Comparison of ENCODE assay signal across 19 cellular contexts in genomic region chr7:155576416-155576815, GRCh38. TPM values are rescaled to one million over a fixed set of nuclear protein-coding genes. Genes with fewer than 3 reads are reported as not detected.
DNase-seq lines count a peak whose midpoint lies in the region; ATAC-seq, FAIRE-seq and TF ChIP-seq lines count a peak whose summit lies in the region.
"Had no signal": no experiment of that assay in that cellular context is flagged by ENCODE, and none has a peak within 500 bp of the region (broad histone marks: within the 10 kb centered on the region; RNA-seq: fewer than 3 reads in every experiment).

No MANE protein-coding gene starts in this region.

- H3K27ac ChIP-seq in HepG2 (ENCODE audit: extremely low read length, insufficient read depth, low read length) (no peak overlapping the region), right lobe of liver (no peak overlapping the region), esophagus squamous epithelium (peak overlapping the region in 1 of 4 donors; percentile 40), osteoblast (ENCODE audit: low read depth, low read length) (no peak overlapping the region)
- H3K27ac ChIP-seq: A549 had no signal

- no peak overlapping the region for H2AFZ ChIP-seq in HepG2 (ENCODE audit: low read length)
- no peak overlapping the region for H2AFZ ChIP-seq in osteoblast (ENCODE audit: low read length)

- ATAC-seq in HepG2, result peak; percentile 21; the same call in 1 of the 3 replicates
- no peak for ATAC-seq in right lobe of liver
- ATAC-seq: GM12878 had no signal

- in situ Hi-C loops in HepG2 (cut with HindIII; ENCODE audit: extremely low pct_ligation_motif_present, low pct_unique_long_range_greater_than_20kb), result no loop called here

- TF ChIP-seq EP300 in HepG2 (IDR thresholded peaks at IDR 0.05; ENCODE audit: low read depth in 2 of 2, low read length in 2 of 2) (no peak), HepG2 (CRISPR knock-in tag; IDR thresholded peaks at IDR 0.05; ENCODE audit: borderline replicate concordance) (no peak)

- DNase-seq in HepG2 (ENCODE audit: low spot score) (no peak), right lobe of liver (no peak), esophagus squamous epithelium (lab: John Stamatoyannopoulos, UW) (no peak), osteoblast (ENCODE audit: insufficient read length, low spot score, missing footprints) (peak; percentile 71), NCI-H1417 (lab: John Stamatoyannopoulos, UW) (no peak)
- no peak for DNase-seq in activated CD4-positive, alpha-beta T cell treated with anti-CD3 and anti-CD28 coated beads, Interleukin-2, amount 50 U/mL, for 48 hours
- DNase-seq in activated CD4-positive, CD25-positive, alpha-beta regulatory T cell treated with anti-CD3 and anti-CD28 coated beads, Interleukin-2, amount 50 U/mL, for 72 hours, result no peak
- DNase-seq: CD4-positive, CD25-positive, alpha-beta regulatory T cell; DMS79; MM.1S; NCI-H1105; NCI-H187; NCI-H446 treated with DMSO at 0.1 percent for 48 hours; NCI-H82 had no signal

- TF ChIP-seq POLR2A in HepG2 (IDR thresholded peaks at IDR 0.05; ENCODE audit: insufficient read depth in 1 of 2, low read depth in 2 of 2, low read length in 2 of 2) (no peak), right lobe of liver (IDR thresholded peaks at IDR 0.05) (no peak), esophagus squamous epithelium (IDR thresholded peaks at IDR 0.05) (no peak)

- 14% methylated on average over 18 of the region's 20 CpGs for WGBS in HepG2 (ENCODE audit: low lambda C conversion rate)
- 75% methylated on average over 12 of the region's 20 CpGs for WGBS in right lobe of liver (ENCODE audit: insufficient coverage, low coverage, low lambda C conversion rate, missing lambda C conversion rate)
- WGBS in esophagus squamous epithelium, 2 donors, result 51 to 59% methylated on average over 12 to 20 of the region's 20 CpGs

- no peak for FAIRE-seq in HepG2 (lab: Jason Lieb, UNC)
- FAIRE-seq: A549, GM12878, RCC 7860 had no signal

- H3K79me2 ChIP-seq in HepG2 (ENCODE audit: insufficient read depth, low read length), result no peaks in the 10 kb centered on the region
- no peaks in the 10 kb centered on the region for H3K79me2 ChIP-seq in osteoblast (ENCODE audit: insufficient read depth, low read length)

- TF ChIP-seq RAD21 in HepG2 (CRISPR knock-in tag; IDR thresholded peaks at IDR 0.05), result no peak

- intact Hi-C loops in HepG2 (cut with micrococcal nuclease; ENCODE audit: unreplicated experiment), result no loop called here
- intact Hi-C loops in right lobe of liver (cut with DNase I), result no loop called here
- intact Hi-C loops in esophagus squamous epithelium (cut with DNase I), result no loop called here

- no peaks in the 10 kb centered on the region for H3K9me3 ChIP-seq in HepG2 (ENCODE audit: low read length)
- no peaks in the 10 kb centered on the region for H3K9me3 ChIP-seq in right lobe of liver
- H3K9me3 ChIP-seq in esophagus squamous epithelium, result no peaks in the 10 kb centered on the region
- H3K9me3 ChIP-seq in osteoblast (ENCODE audit: low read depth, low read length), result no peaks in the 10 kb centered on the region
- H3K9me3 ChIP-seq: A549, HAP-1 had no signal

- H3K9ac ChIP-seq in HepG2 (ENCODE audit: insufficient read depth, low read depth, low read length), result no peak overlapping the region

- no peaks in the 10 kb centered on the region for H3K36me3 ChIP-seq in HepG2 (replicated peaks in 1 of 2; ENCODE audit: control insufficient read depth in 1 of 2, insufficient read depth in 2 of 2, low read length in 2 of 2)
- H3K36me3 ChIP-seq in right lobe of liver, result no peaks in the 10 kb centered on the region
- H3K36me3 ChIP-seq in esophagus squamous epithelium, result no peaks in the 10 kb centered on the region
- H3K36me3 ChIP-seq in osteoblast (ENCODE audit: insufficient read depth, low read length), result no peaks in the 10 kb centered on the region
- H3K36me3 ChIP-seq: HAP-1 had no signal

- TF ChIP-seq CTCF in HepG2 (CRISPR knock-in tag; IDR thresholded peaks at IDR 0.05), result no peak
- TF ChIP-seq CTCF in right lobe of liver (IDR thresholded peaks at IDR 0.05), result no peak
- TF ChIP-seq CTCF in esophagus squamous epithelium (IDR thresholded peaks at IDR 0.05), result no peak
- TF ChIP-seq CTCF in osteoblast (IDR thresholded peaks at IDR 0.05; ENCODE audit: extremely low read depth, low read depth, low read length), result no peak

- peak overlapping the region in 2 of 3 experiments; percentile 23 to 35; a peak in 2 of 6 replicates for H3K4me3 ChIP-seq in HepG2 (replicated peaks in 1 of 3; ENCODE audit: insufficient read depth in 1 of 3, low read depth in 2 of 3, low read length in 3 of 3)
- H3K4me3 ChIP-seq in right lobe of liver, result no peak overlapping the region
- H3K4me3 ChIP-seq in esophagus squamous epithelium, result peak overlapping the region in 3 of 4 donors; percentile 2 to 21 (median 13)
- no peak overlapping the region for H3K4me3 ChIP-seq in osteoblast (ENCODE audit: insufficient read depth, low read length)
- H3K4me3 ChIP-seq: A549, GM12878, HAP-1 had no signal

- peaks cover 19% of the 10 kb centered on the region for H3K4me1 ChIP-seq in HepG2 (ENCODE audit: insufficient read depth, low read length)
- no peaks in the 10 kb centered on the region for H3K4me1 ChIP-seq in right lobe of liver
- peaks cover 0 to 5% (median 0%) of the 10 kb centered on the region in 3 donors for H3K4me1 ChIP-seq in esophagus squamous epithelium
- H3K4me1 ChIP-seq in osteoblast (ENCODE audit: insufficient read depth, low read length), result no peaks in the 10 kb centered on the region
- H3K4me1 ChIP-seq: A549, HAP-1 had no signal

- peaks cover 4 to 70% of the 10 kb centered on the region in 2 experiments for H3K27me3 ChIP-seq in HepG2 (ENCODE audit: control insufficient read depth in 1 of 2, insufficient read depth in 2 of 2, low read length in 2 of 2)
- no peaks in the 10 kb centered on the region for H3K27me3 ChIP-seq in right lobe of liver
- peaks cover 0 to 59% (median 0%) of the 10 kb centered on the region in 4 donors for H3K27me3 ChIP-seq in esophagus squamous epithelium
- H3K27me3 ChIP-seq in osteoblast (ENCODE audit: insufficient read depth, low read length), result no peaks in the 10 kb centered on the region

- CTCF ChIA-PET in HepG2 (lab: Yijun Ruan, JAX; ENCODE audit: low intra/inter-chr PET ratio, low total read pairs), result no interaction called here

- BruUV-seq in HepG2 (replicated peaks; lab: Mats Ljungman, UMichigan), result no TSS peak

- H3K4me2 ChIP-seq in HepG2 (ENCODE audit: low read depth, low read length) (peak overlapping the region; percentile 40), osteoblast (ENCODE audit: insufficient read depth, low read length) (no peak overlapping the region)
- H3K4me2 ChIP-seq: A549 had no signal

- H4K20me1 ChIP-seq in HepG2 (ENCODE audit: insufficient read depth, low read length) (no peaks in the 10 kb centered on the region), osteoblast (ENCODE audit: insufficient read depth, low read length) (no peaks in the 10 kb centered on the region)

- POLR2A ChIA-PET in HepG2 (lab: Yijun Ruan, JAX), result no interaction called here

TF ChIP-seq in HepG2, 621 proteins besides CTCF, POLR2A, EP300 and RAD21:
- peak; percentile 74 for TF ChIP-seq BHLHE40 (IDR thresholded peaks at IDR 0.05; ENCODE audit: low read length)
- TF ChIP-seq YY1 (IDR thresholded peaks at IDR 0.05; ENCODE audit: insufficient read depth, insufficient replicate concordance, low read depth, low read length), result no peak
- TF ChIP-seq EZH2 (conservative IDR thresholded peaks at IDR 0.05; ENCODE audit: low read depth, low read length), result peak; percentile 77; the same call in 1 of the 2 replicates

RNA-seq across cellular contexts. Expression of gene CNPY1, which starts 30.1 kb away (rescaled TPM):
- total RNA-seq in HepG2 (2016; rRNA removed; fragmentation: Illumina TruSeq; extraction: Trizol) (not detected in 2 replicates), right lobe of liver (under 1 TPM in 1 of 6 experiments, not detected in 5; 0.19 TPM), esophagus squamous epithelium (not detected), osteoblast (not detected in 2 replicates)
- not detected in 2 replicates for total RNA-seq in HepG2 (2016; cell fraction: cytosol; rRNA removed; fragmentation: Illumina TruSeq; extraction: Trizol; ENCODE audit: low read depth)
- not detected in 2 replicates for total RNA-seq in HepG2 (2016; cell fraction: insoluble cytoplasmic fraction; rRNA removed; fragmentation: Illumina TruSeq; extraction: Trizol)
- total RNA-seq in HepG2 (2016; cell fraction: membrane; rRNA removed; fragmentation: Illumina TruSeq; extraction: Trizol), result not detected in 2 replicates
- total RNA-seq in HepG2 (2016; cell fraction: nucleus; rRNA removed; fragmentation: Illumina TruSeq; extraction: Trizol), result not detected in 2 replicates
- not detected in 2 replicates for polyA plus RNA-seq in HepG2 (2011; rRNA removed)
- not detected in 2 replicates for polyA plus RNA-seq in HepG2 (2011; cell fraction: cytosol; rRNA removed)
- not detected in 2 replicates for polyA plus RNA-seq in HepG2 (2011; cell fraction: nucleus; rRNA removed)
- polyA plus RNA-seq in HepG2 (2012), result not detected in 2 replicates
- not detected in 2 replicates for polyA plus RNA-seq in HepG2 (2016; cell fraction: cytosol; fragmentation: Illumina TruSeq; extraction: Trizol; ENCODE audit: low read depth)
- polyA plus RNA-seq in HepG2 (2016; cell fraction: insoluble cytoplasmic fraction; fragmentation: Illumina TruSeq; extraction: Trizol; ENCODE audit: low read depth), result not detected in 2 replicates
- not detected in 2 replicates for polyA plus RNA-seq in HepG2 (2016; cell fraction: membrane; fragmentation: Illumina TruSeq; extraction: Trizol; ENCODE audit: low read depth)
- not detected in 2 replicates for polyA plus RNA-seq in HepG2 (2016; cell fraction: nucleus; fragmentation: Illumina TruSeq; extraction: Trizol; ENCODE audit: insufficient read depth, low read depth)
- not detected in 2 replicates for polyA minus RNA-seq in HepG2 (2011; rRNA and poly(A)+ RNA removed; ENCODE audit: low replicate concordance)
- not detected in 2 replicates for polyA minus RNA-seq in HepG2 (2011; cell fraction: cytosol; rRNA and poly(A)+ RNA removed)
- polyA minus RNA-seq in HepG2 (2011; cell fraction: nucleus; rRNA and poly(A)+ RNA removed), result not detected in 2 replicates
- total RNA-seq: CD4-positive, CD25-positive, alpha-beta regulatory T cell; G401; GM12878 had no signal
- polyA plus RNA-seq: A549; CD4-positive, CD25-positive, alpha-beta regulatory T cell; GM12878 had no signal

Comparison
In these comparisons a context has a peak if more than half of its experiments do, and no peak if none do; other contexts are left out.
1. H3K4me3 ChIP-seq: peak in HepG2 (2 of 3) and esophagus squamous epithelium (3 of 4); none in right lobe of liver (0 of 3) and osteoblast (single experiment).